Comparison of ENCODE assay signal across 19 cellular contexts in genomic region chr6:57130784-57131183, GRCh38. TPM values are rescaled to one million over a fixed set of nuclear protein-coding genes. Genes with fewer than 3 reads are reported as not detected.
DNase-seq lines count a peak whose midpoint lies in the region; ATAC-seq and TF ChIP-seq lines count a peak whose summit lies in the region.
"Had no signal": no experiment of that assay in that cellular context is flagged by ENCODE, and none has a peak within 500 bp of the region (broad histone marks: within the 10 kb centered on the region; RNA-seq: fewer than 3 reads in every experiment).

No MANE protein-coding gene starts in this region.

- H3K27me3 ChIP-seq in heart right ventricle (no peaks in the 10 kb centered on the region), foreskin keratinocyte (no peaks in the 10 kb centered on the region), adrenal gland (no peaks in the 10 kb centered on the region)
- H3K27me3 ChIP-seq: Peyer's patch had no signal

- TF ChIP-seq CTCF in heart right ventricle (IDR thresholded peaks at IDR 0.05) (peak in 1 of 9 donors; percentile 7), foreskin keratinocyte (conservative IDR thresholded peaks at IDR 0.05) (peak; percentile 8), adrenal gland (IDR thresholded peaks at IDR 0.05) (no peak)

- no peak overlapping the region for H3K4me3 Mint-ChIP-seq in activated T-cell treated with anti-CD3 and anti-CD28 coated beads, Interleukin-2, amount 50 U/mL, for 72 hours

- H3K4me1 Mint-ChIP-seq in activated T-cell treated with anti-CD3 and anti-CD28 coated beads, Interleukin-2, amount 50 U/mL, for 72 hours (ENCODE audit: low read depth), result peaks cover 15% of the 10 kb centered on the region

- H3K36me3 Mint-ChIP-seq in activated T-cell treated with anti-CD3 and anti-CD28 coated beads, Interleukin-2, amount 50 U/mL, for 72 hours (ENCODE audit: insufficient read depth in 2 of 2), result peaks cover 8 to 9% of the 10 kb centered on the region in 2 donors

- H3K27me3 Mint-ChIP-seq in activated T-cell treated with anti-CD3 and anti-CD28 coated beads, Interleukin-2, amount 50 U/mL, for 72 hours (ENCODE audit: low read depth), result no peaks in the 10 kb centered on the region

- ATAC-seq in heart right ventricle, result peak in 6 of 8 donors; percentile 55 to 75 (median 65)
- no peak for ATAC-seq in foreskin keratinocyte
- no peak for ATAC-seq in activated T-cell treated with anti-CD3 and anti-CD28 coated beads, Interleukin-2, amount 50 U/mL, for 72 hours (replicated peaks in 1 of 2)
- ATAC-seq: HepG2 had no signal

- H3K4me1 ChIP-seq in heart right ventricle, result peaks cover 0 to 23% (median 15%) of the 10 kb centered on the region in 9 donors
- no peaks in the 10 kb centered on the region for H3K4me1 ChIP-seq in foreskin keratinocyte
- H3K4me1 ChIP-seq in adrenal gland (replicated peaks in 1 of 2), result peaks cover 0 to 5% of the 10 kb centered on the region in 2 donors
- H3K4me1 ChIP-seq: Caco-2, Peyer's patch had no signal

- H3K27ac ChIP-seq in heart right ventricle (no peak overlapping the region), foreskin keratinocyte (no peak overlapping the region), adrenal gland (no peak overlapping the region)
- H3K27ac ChIP-seq: KMS-11, Peyer's patch had no signal

- H3K36me3 ChIP-seq in heart right ventricle (peaks cover 0 to 65% (median 19%) of the 10 kb centered on the region in 9 donors), adrenal gland (replicated peaks in 1 of 2) (peaks cover 0 to 15% of the 10 kb centered on the region in 2 donors)

- H3K4me3 ChIP-seq in heart right ventricle (no peak overlapping the region), adrenal gland (no peak overlapping the region)
- H3K4me3 ChIP-seq: Peyer's patch had no signal

- intact Hi-C loops in heart right ventricle (cut with DNase I) (no loop called here), cardiac septum (cut with DNase I) (no loop called here), adrenal gland (cut with DNase I) (no loop called here)

- no peak for DNase-seq in heart right ventricle
- no peak for DNase-seq in cardiac septum (ENCODE audit: low spot score)
- peak; percentile 8 for DNase-seq in SK-MEL-5 (ENCODE audit: low read depth, low spot score)
- no peak for DNase-seq in foreskin keratinocyte
- DNase-seq in activated T-cell treated with anti-CD3 and anti-CD28 coated beads, Interleukin-2, amount 50 U/mL, for 72 hours, result no peak
- no peak for DNase-seq in iPS-NIHi7 (ENCODE audit: extremely low spot score)
- no peak for DNase-seq in UCSD-AML1 (lab: John Stamatoyannopoulos, UW; ENCODE audit: unreplicated experiment)
- DNase-seq in adrenal gland, result no peak
- DNase-seq: Caco-2, DMS153, EL, NCI-H1048, NCI-H1436 treated with DMSO at 0.1 percent for 48 hours, NCI-H2029 treated with DMSO at 0.1 percent for 48 hours, NCI-H510A, Peyer's patch, SHP77 had no signal

- in situ Hi-C loops in SK-MEL-5 (cut with HindIII; ENCODE audit: low pct_unique_long_range_greater_than_20kb, low sequenced_read_pairs), result no loop called here

- no peaks in the 10 kb centered on the region for H3K9me3 Mint-ChIP-seq in activated T-cell treated with anti-CD3 and anti-CD28 coated beads, Interleukin-2, amount 50 U/mL, for 72 hours

- TF ChIP-seq POLR2A in adrenal gland (IDR thresholded peaks at IDR 0.05), result no peak

- H3K9me3 ChIP-seq in heart right ventricle, result no peaks in the 10 kb centered on the region
- no peaks in the 10 kb centered on the region for H3K9me3 ChIP-seq in adrenal gland (replicated peaks in 1 of 3)
- H3K9me3 ChIP-seq: Caco-2, Peyer's patch had no signal

- no peak overlapping the region for H3K27ac Mint-ChIP-seq in activated T-cell treated with anti-CD3 and anti-CD28 coated beads, Interleukin-2, amount 50 U/mL, for 72 hours

RNA-seq across cellular contexts. Expression of gene ZNF451, which starts 40.8 kb away (rescaled TPM):
- total RNA-seq in heart right ventricle (10 to 100 TPM; 19.8 to 33.2 (median 26.8) TPM), cardiac septum (31.6 TPM), foreskin keratinocyte (40.9 and 43.4 TPM in 2 replicates), adrenal gland (100 to 1,000 TPM in 1 of 8 donors, 10 to 100 TPM in 7; 19.5 to 111 (median 56.1) TPM)
- polyA plus RNA-seq in heart right ventricle (10 to 100 TPM in 1 of 2 donors, 1 to 10 TPM in 1; 4.9 to 18.6 TPM), foreskin keratinocyte (5.7 and 6.5 TPM in 2 replicates), adrenal gland (10 to 100 TPM; 27.7 to 39.1 (median 28.0) TPM)
- total RNA-seq in SK-MEL-5 (2014; rRNA removed; shearing (Covaris generic)), result 33.9 and 41.9 TPM in 2 replicates
- polyA plus RNA-seq in SK-MEL-5 (2015; cell fraction: cytosol; rRNA removed), result 14.5 and 16.9 TPM in 2 replicates
- polyA plus RNA-seq in SK-MEL-5 (2015; cell fraction: nucleus; rRNA removed), result 80.0 and 80.8 TPM in 2 replicates
- 10 to 100 TPM; 73.8 to 76.2 TPM for total RNA-seq in activated T-cell treated with anti-CD3 and anti-CD28 coated beads, Interleukin-2, amount 50 U/mL, for 72 hours

RNA-seq across cellular contexts. Expression of gene BAG2, which starts 41.3 kb away (rescaled TPM):
- total RNA-seq in heart right ventricle (10 to 100 TPM in 4 of 10 donors, 1 to 10 TPM in 6; 7.2 to 15.6 (median 9.7) TPM), cardiac septum (16.9 TPM), foreskin keratinocyte (1.4 and 1.9 TPM in 2 replicates), adrenal gland (10 to 100 TPM in 1 of 8 donors, 1 to 10 TPM in 7; 6.2 to 10.5 (median 7.5) TPM)
- polyA plus RNA-seq in heart right ventricle (1 to 10 TPM; 3.9 to 6.4 TPM), foreskin keratinocyte (0.82 and 1.4 TPM in 2 replicates), adrenal gland (10 to 100 TPM in 1 of 3 donors, 1 to 10 TPM in 2; 2.6 to 11.0 (median 3.5) TPM)
- 7.2 and 7.7 TPM in 2 replicates for total RNA-seq in SK-MEL-5 (2014; rRNA removed; shearing (Covaris generic))
- polyA plus RNA-seq in SK-MEL-5 (2015; cell fraction: cytosol; rRNA removed), result 4.5 and 5.5 TPM in 2 replicates
- polyA plus RNA-seq in SK-MEL-5 (2015; cell fraction: nucleus; rRNA removed), result 3.5 and 4.0 TPM in 2 replicates
- total RNA-seq in activated T-cell treated with anti-CD3 and anti-CD28 coated beads, Interleukin-2, amount 50 U/mL, for 72 hours, result 1 to 10 TPM; 5.5 to 5.8 TPM

Comparison
In these comparisons a context has a peak if more than half of its experiments do, and no peak if none do; other contexts are left out.
1. ATAC-seq: peak in heart right ventricle (6 of 8); none in foreskin keratinocyte (single experiment) and activated T-cell treated with anti-CD3 and anti-CD28 coated beads, Interleukin-2, amount 50 U/mL, for 72 hours (0 of 2).